ENCODE assay signal across 13 cellular contexts in genomic region chr6:108661430-108661829, GRCh38.
DNase-seq lines count a peak whose midpoint lies in the region; ATAC-seq and TF ChIP-seq lines count a peak whose summit lies in the region.
"Had no signal": no experiment of that assay in that cellular context is flagged by ENCODE, and none has a peak within 500 bp of the region (broad histone marks: within the 10 kb centered on the region; RNA-seq: fewer than 3 reads in every experiment).

No MANE protein-coding gene starts in this region.

- H3K27ac ChIP-seq in osteoblast (ENCODE audit: low read depth, low read length) (peak overlapping the region; percentile 51), prostate gland (no peak overlapping the region)

- H4K20me1 ChIP-seq in osteoblast (ENCODE audit: insufficient read depth, low read length) = peaks cover 24% of the 10 kb centered on the region

- no peak overlapping the region for H3K4me3 ChIP-seq in osteoblast (ENCODE audit: insufficient read depth, low read length)
- no peak overlapping the region for H3K4me3 ChIP-seq in prostate gland

- H3K4me2 ChIP-seq in osteoblast (ENCODE audit: insufficient read depth, low read length) = peak overlapping the region; percentile 17

- CTCF ChIA-PET in activated naive CD4-positive, alpha-beta T cell treated with anti-CD3 and anti-CD28 coated beads for 36 hours (lab: Charles Lee) = no interaction called here

- no peaks in the 10 kb centered on the region for H3K9me3 ChIP-seq in osteoblast (ENCODE audit: low read depth, low read length)
- H3K9me3 ChIP-seq in prostate gland = no peaks in the 10 kb centered on the region

- WGBS in prostate gland = 63% methylated on average over 1 of the region's 1 CpG

- ATAC-seq in esophagus mucosa = peak; percentile 40
- no peak for ATAC-seq in GM21737 (IDR thresholded peaks at IDR 0.05; ENCODE audit: unreplicated experiment)
- ATAC-seq in stimulated activated memory B cell treated with anti-CD40 and anti-IgM and Interleukin-4, amounts not matched to agents 10 μg/mL and 1 μg/mL and 100 μg/mL, for 72 hours = no peak
- ATAC-seq: stimulated activated naive CD8-positive, alpha-beta T cell treated with anti-CD3 and anti-CD28 coated beads, Interleukin-15, amount 100 ng/mL, for 72 hours had no signal

- DNase-seq in HCEC 1CT (peak; percentile 88), RPMI7951 (ENCODE audit: low read depth) (peak; percentile 28), osteoblast (ENCODE audit: insufficient read length, low spot score, missing footprints) (peak; percentile 74), prostate gland (ENCODE audit: low spot score) (no peak)
- no peak for DNase-seq in activated naive CD4-positive, alpha-beta T cell treated with anti-CD3 and anti-CD28 coated beads for 36 hours
- DNase-seq: activated CD8-positive, alpha-beta memory T cell treated with anti-CD3 and anti-CD28 coated beads, Interleukin-2, amount 50 U/mL, for 4 hours; DMS53; stimulated activated naive CD8-positive, alpha-beta T cell treated with anti-CD3 and anti-CD28 coated beads, Interleukin-15, amount 100 ng/mL, for 72 hours; T-helper 1 cell had no signal

- no peak for TF ChIP-seq POLR2A in prostate gland (IDR thresholded peaks at IDR 0.05)

- TF ChIP-seq CTCF in osteoblast (IDR thresholded peaks at IDR 0.05; ENCODE audit: extremely low read depth, low read depth, low read length) = no peak
- no peak for TF ChIP-seq CTCF in prostate gland (IDR thresholded peaks at IDR 0.05)

- H3K27me3 ChIP-seq in osteoblast (ENCODE audit: insufficient read depth, low read length) (no peaks in the 10 kb centered on the region), prostate gland (replicated peaks; ENCODE audit: insufficient read depth) (no peaks in the 10 kb centered on the region)

- H3K27ac Mint-ChIP-seq in activated naive CD4-positive, alpha-beta T cell treated with anti-CD3 and anti-CD28 coated beads for 36 hours = no peak overlapping the region
- no peak overlapping the region for H3K27ac Mint-ChIP-seq in stimulated activated memory B cell treated with anti-CD40 and anti-IgM and Interleukin-4, amounts not matched to agents 10 μg/mL and 1 μg/mL and 100 μg/mL, for 72 hours

- peaks cover 80% of the 10 kb centered on the region for H3K79me2 ChIP-seq in osteoblast (ENCODE audit: insufficient read depth, low read length)

- intact Hi-C loops in prostate gland (cut with DNase I) = no loop called here
- intact Hi-C loops in activated naive CD4-positive, alpha-beta T cell treated with anti-CD3 and anti-CD28 coated beads for 36 hours (cut with micrococcal nuclease) = no loop called here

- no peaks in the 10 kb centered on the region for H3K27me3 Mint-ChIP-seq in activated naive CD4-positive, alpha-beta T cell treated with anti-CD3 and anti-CD28 coated beads for 36 hours (ENCODE audit: low read depth)
- H3K27me3 Mint-ChIP-seq in stimulated activated memory B cell treated with anti-CD40 and anti-IgM and Interleukin-4, amounts not matched to agents 10 μg/mL and 1 μg/mL and 100 μg/mL, for 72 hours = no peaks in the 10 kb centered on the region
- H3K27me3 Mint-ChIP-seq: brain; stimulated activated naive CD8-positive, alpha-beta T cell treated with anti-CD3 and anti-CD28 coated beads, Interleukin-15, amount 100 ng/mL, for 72 hours had no signal

- no peak overlapping the region for H2AFZ ChIP-seq in osteoblast (ENCODE audit: low read length)

- H3K4me1 ChIP-seq in osteoblast (ENCODE audit: insufficient read depth, low read length) (peaks cover 19% of the 10 kb centered on the region), prostate gland (replicated peaks) (no peaks in the 10 kb centered on the region)

- no peak overlapping the region for H3K4me3 Mint-ChIP-seq in activated naive CD4-positive, alpha-beta T cell treated with anti-CD3 and anti-CD28 coated beads for 36 hours
- no peak overlapping the region for H3K4me3 Mint-ChIP-seq in stimulated activated memory B cell treated with anti-CD40 and anti-IgM and Interleukin-4, amounts not matched to agents 10 μg/mL and 1 μg/mL and 100 μg/mL, for 72 hours
- H3K4me3 Mint-ChIP-seq: stimulated activated naive CD8-positive, alpha-beta T cell treated with anti-CD3 and anti-CD28 coated beads, Interleukin-15, amount 100 ng/mL, for 72 hours had no signal

- H3K36me3 ChIP-seq in osteoblast (ENCODE audit: insufficient read depth, low read length) (peaks cover 7% of the 10 kb centered on the region), prostate gland (peaks cover 0 to 6% of the 10 kb centered on the region in 2 donors)

- H3K4me1 Mint-ChIP-seq in activated naive CD4-positive, alpha-beta T cell treated with anti-CD3 and anti-CD28 coated beads for 36 hours (ENCODE audit: low read depth) = peaks cover 22% of the 10 kb centered on the region
- H3K4me1 Mint-ChIP-seq in stimulated activated memory B cell treated with anti-CD40 and anti-IgM and Interleukin-4, amounts not matched to agents 10 μg/mL and 1 μg/mL and 100 μg/mL, for 72 hours = peaks cover 6% of the 10 kb centered on the region

- H3K36me3 Mint-ChIP-seq in activated naive CD4-positive, alpha-beta T cell treated with anti-CD3 and anti-CD28 coated beads for 36 hours (ENCODE audit: low read depth) = peaks cover 3% of the 10 kb centered on the region
- peaks cover 28% of the 10 kb centered on the region for H3K36me3 Mint-ChIP-seq in stimulated activated memory B cell treated with anti-CD40 and anti-IgM and Interleukin-4, amounts not matched to agents 10 μg/mL and 1 μg/mL and 100 μg/mL, for 72 hours

- no peaks in the 10 kb centered on the region for H3K9me3 Mint-ChIP-seq in activated naive CD4-positive, alpha-beta T cell treated with anti-CD3 and anti-CD28 coated beads for 36 hours
- H3K9me3 Mint-ChIP-seq in stimulated activated memory B cell treated with anti-CD40 and anti-IgM and Interleukin-4, amounts not matched to agents 10 μg/mL and 1 μg/mL and 100 μg/mL, for 72 hours = peaks cover 3% of the 10 kb centered on the region
- H3K9me3 Mint-ChIP-seq: brain had no signal

Comparison
In these comparisons a context has a peak if more than half of its experiments do, and no peak if none do; other contexts are left out.
1. DNase-seq: peak in HCEC 1CT (single experiment), RPMI7951 (single experiment) and osteoblast (single experiment); none in prostate gland (single experiment) and activated naive CD4-positive, alpha-beta T cell treated with anti-CD3 and anti-CD28 coated beads for 36 hours (single experiment).